Comparison of ENCODE assay signal across 12 cellular contexts in genomic region chr19:33248954-33249613, GRCh38. TPM values are rescaled to one million over a fixed set of nuclear protein-coding genes. Genes with fewer than 3 reads are reported as not detected.
DNase-seq lines count a peak whose midpoint lies in the region; ATAC-seq and TF ChIP-seq lines count a peak whose summit lies in the region.
"Had no signal": no experiment of that assay in that cellular context is flagged by ENCODE, and none has a peak within 500 bp of the region (broad histone marks: within the 10 kb centered on the region; RNA-seq: fewer than 3 reads in every experiment).

No MANE protein-coding gene starts in this region.

- TF ChIP-seq EP300 in SK-N-SH (IDR thresholded peaks at IDR 0.05; ENCODE audit: borderline replicate concordance in 1 of 2, low read depth in 1 of 2, low read length in 1 of 2) = no peak

- H2AFZ ChIP-seq in SK-N-SH (ENCODE audit: low read depth) = no peak overlapping the region

- H3K27me3 ChIP-seq in H7 (ENCODE audit: control insufficient read depth, insufficient read depth, low read length) (no peaks in the 10 kb centered on the region), SK-N-SH (ENCODE audit: insufficient read depth) (no peaks in the 10 kb centered on the region), ascending aorta (no peaks in the 10 kb centered on the region)

- no peak overlapping the region for H3K27ac ChIP-seq in 22Rv1
- H3K27ac ChIP-seq in SK-N-SH (ENCODE audit: low read depth in 2 of 2, low read length in 1 of 2) = no peak overlapping the region
- no peak overlapping the region for H3K27ac ChIP-seq in ascending aorta

- no peaks in the 10 kb centered on the region for H4K20me1 ChIP-seq in SK-N-SH (ENCODE audit: insufficient read depth)

- H3K4me1 ChIP-seq in SK-N-SH (ENCODE audit: control insufficient read depth in 1 of 2, insufficient read depth in 2 of 2, low read depth in 1 of 2, low read length in 1 of 2) = no peaks in the 10 kb centered on the region
- no peaks in the 10 kb centered on the region for H3K4me1 ChIP-seq in ascending aorta

- POLR2A ChIA-PET in SK-N-SH (lab: Yijun Ruan, JAX) = no interaction called here
- POLR2A ChIA-PET in HEK293T (lab: Yijun Ruan, JAX) = no interaction called here

- peak; percentile 74 for DNase-seq in H7
- peak; percentile 70 for DNase-seq in SK-N-SH
- DNase-seq in left lobe of liver (ENCODE audit: low spot score) = peak; percentile 82
- no peak for DNase-seq in HEK293T (ENCODE audit: extremely low spot score)
- no peak for DNase-seq in COLO829 (ENCODE audit: low spot score)
- DNase-seq in ascending aorta (ENCODE audit: low spot score in 2 of 2) = no peak
- DNase-seq: activated CD4-positive, alpha-beta T cell treated with anti-CD3 and anti-CD28 coated beads, Interleukin-2, amount 50 U/mL, for 4 hours; CD4-positive, CD25-positive, alpha-beta regulatory T cell; HFFc6 had no signal

- H3K36me3 ChIP-seq in H7 (replicated peaks; ENCODE audit: control insufficient read depth, insufficient read depth, low read length) (no peaks in the 10 kb centered on the region), SK-N-SH (replicated peaks in 1 of 2; ENCODE audit: control insufficient read depth in 1 of 2, insufficient read depth in 2 of 2, low read length in 1 of 2) (no peaks in the 10 kb centered on the region), ascending aorta (no peaks in the 10 kb centered on the region)

- H3K9ac ChIP-seq in SK-N-SH = no peak overlapping the region

- H3K79me2 ChIP-seq in SK-N-SH (ENCODE audit: insufficient read depth) = no peaks in the 10 kb centered on the region

- no peak for TF ChIP-seq RAD21 in SK-N-SH (IDR thresholded peaks at IDR 0.05; ENCODE audit: low read length)

- H3F3A ChIP-seq in SK-N-SH (replicated peaks; ENCODE audit: insufficient read depth) = peaks cover 3% of the 10 kb centered on the region

- H3K9me3 ChIP-seq in SK-N-SH = no peaks in the 10 kb centered on the region
- peaks cover 0 to 5% of the 10 kb centered on the region in 2 donors for H3K9me3 ChIP-seq in ascending aorta

- H3K4me2 ChIP-seq in SK-N-SH = no peak overlapping the region

- no peaks in the 10 kb centered on the region for H3K9me2 ChIP-seq in SK-N-SH

- CTCF ChIA-PET in SK-N-SH (lab: Yijun Ruan, JAX) (interaction anchor here (0.7 to 4.4 kb wide), 5 partner anchors 13 to 529 kb away, joined by 3 to 21 read pairs (median 4); no protein-coding TSS in a partner anchor), HEK293T (lab: Yijun Ruan, JAX) (no interaction called here)

- intact Hi-C loops in ascending aorta (cut with DNase I) = no loop called here

- H3K4me3 ChIP-seq in H7 (ENCODE audit: insufficient read depth, low read depth, low read length) (no peak overlapping the region), SK-N-SH (ENCODE audit: low read depth in 2 of 2, low read length in 1 of 2) (no peak overlapping the region), ascending aorta (no peak overlapping the region)

- ATAC-seq in left lobe of liver (peak; percentile 31), HG02981 (IDR thresholded peaks at IDR 0.05; ENCODE audit: unreplicated experiment) (no peak)

- TF ChIP-seq CTCF in 22Rv1 (IDR thresholded peaks at IDR 0.05) (peak; percentile 10; the same call in 1 of the 2 replicates), SK-N-SH (IDR thresholded peaks at IDR 0.05) (no peak), ascending aorta (IDR thresholded peaks at IDR 0.05) (no peak)

- 26% methylated on average over 16 of the region's 28 CpGs for WGBS in SK-N-SH (ENCODE audit: low lambda C conversion rate)

TF ChIP-seq in SK-N-SH, 30 proteins besides CTCF, POLR2A, EP300 and RAD21:
- no peak for TF ChIP-seq FOXJ3 (CRISPR knock-in tag; IDR thresholded peaks at IDR 0.05)
- TF ChIP-seq RCOR1 (IDR thresholded peaks at IDR 0.05; ENCODE audit: low read length) = no peak
- TF ChIP-seq POLR2AphosphoS5 (IDR thresholded peaks at IDR 0.05; ENCODE audit: low read depth, low read length) = no peak
- TF ChIP-seq TAF1 (IDR thresholded peaks at IDR 0.05; ENCODE audit: borderline replicate concordance, low read depth, low read length) = no peak
- TF ChIP-seq NRF1 (IDR thresholded peaks at IDR 0.05; ENCODE audit: low read depth, low read length) = no peak
- no peak for TF ChIP-seq CHD2 (IDR thresholded peaks at IDR 0.05; ENCODE audit: low read length, partially characterized antibody)
- no peak for TF ChIP-seq ELF1 (IDR thresholded peaks at IDR 0.05)
- TF ChIP-seq MXI1 (IDR thresholded peaks at IDR 0.05; ENCODE audit: low read depth, low read length) = no peak
- no peak for TF ChIP-seq MAX (IDR thresholded peaks at IDR 0.05; ENCODE audit: low read depth)

TF ChIP-seq in HEK293T, 16 proteins besides CTCF, POLR2A, EP300 and RAD21:
- TF ChIP-seq FOXM1 (IDR thresholded peaks at IDR 0.05; ENCODE audit: borderline replicate concordance) (no peak), BHLHE40 (IDR thresholded peaks at IDR 0.05; ENCODE audit: borderline replicate concordance) (no peak)

RNA-seq across cellular contexts. Expression of gene SLC7A10, which starts 23.4 kb away (rescaled TPM):
- 2.4 and 3.0 TPM in 2 replicates for total RNA-seq in H7 (2014; rRNA removed; shearing (Covaris generic))
- polyA plus RNA-seq in SK-N-SH (2012; rRNA removed) = 0.02 TPM in 1 of 2 replicates, not detected in the other
- polyA plus RNA-seq in SK-N-SH (2012; cell fraction: cytosol; rRNA removed) = not detected in 2 replicates
- 0.07 TPM in 1 of 2 replicates, not detected in the other for polyA plus RNA-seq in SK-N-SH (2012; cell fraction: nucleus; rRNA removed)
- total RNA-seq in left lobe of liver (not detected), ascending aorta (not detected)
- total RNA-seq: CD4-positive, CD25-positive, alpha-beta regulatory T cell; HFFc6 had no signal
- polyA plus RNA-seq: keratinocyte had no signal

RNA-seq across cellular contexts. Expression of gene CEBPA, which starts 53.2 kb away (rescaled TPM):
- 3.2 and 4.8 TPM in 2 replicates for total RNA-seq in H7 (2014; rRNA removed; shearing (Covaris generic))
- polyA plus RNA-seq in SK-N-SH (2012; rRNA removed) = 0.06 and 0.15 TPM in 2 replicates
- 0.08 and 0.12 TPM in 2 replicates for polyA plus RNA-seq in SK-N-SH (2012; cell fraction: cytosol; rRNA removed)
- polyA plus RNA-seq in SK-N-SH (2012; cell fraction: nucleus; rRNA removed) = 0.04 and 0.10 TPM in 2 replicates
- total RNA-seq in left lobe of liver (185 TPM), ascending aorta (14.9 TPM)

RNA-seq across cellular contexts. Expression of gene LRP3, which starts 55.0 kb away (rescaled TPM):
- 54.8 and 57.7 TPM in 2 replicates for total RNA-seq in H7 (2014; rRNA removed; shearing (Covaris generic))
- 7.5 and 8.2 TPM in 2 replicates for polyA plus RNA-seq in SK-N-SH (2012; rRNA removed)
- polyA plus RNA-seq in SK-N-SH (2012; cell fraction: cytosol; rRNA removed) = 3.6 and 7.8 TPM in 2 replicates
- polyA plus RNA-seq in SK-N-SH (2012; cell fraction: nucleus; rRNA removed) = 8.9 and 11.2 TPM in 2 replicates
- total RNA-seq in left lobe of liver = 45.7 TPM
- total RNA-seq in ascending aorta = 28.8 TPM
- total RNA-seq: CD4-positive, CD25-positive, alpha-beta regulatory T cell had no signal
- polyA plus RNA-seq: CD4-positive, CD25-positive, alpha-beta regulatory T cell had no signal

Comparison
In these comparisons a context has a peak if more than half of its experiments do, and no peak if none do; other contexts are left out.
1. DNase-seq: peak in H7 (single experiment), SK-N-SH (single experiment) and left lobe of liver (single experiment); none in HEK293T (single experiment), COLO829 (single experiment) and ascending aorta (0 of 2).
2. RNA of gene CEBPA, which starts 53.2 kb away (total RNA-seq): 185 TPM in left lobe of liver (single experiment); 14.9 TPM in ascending aorta (single experiment) and 3.2 to 4.8 TPM in H7; every median in the first group is over 10 times any median in the second.